In the genomic region with DNA sequence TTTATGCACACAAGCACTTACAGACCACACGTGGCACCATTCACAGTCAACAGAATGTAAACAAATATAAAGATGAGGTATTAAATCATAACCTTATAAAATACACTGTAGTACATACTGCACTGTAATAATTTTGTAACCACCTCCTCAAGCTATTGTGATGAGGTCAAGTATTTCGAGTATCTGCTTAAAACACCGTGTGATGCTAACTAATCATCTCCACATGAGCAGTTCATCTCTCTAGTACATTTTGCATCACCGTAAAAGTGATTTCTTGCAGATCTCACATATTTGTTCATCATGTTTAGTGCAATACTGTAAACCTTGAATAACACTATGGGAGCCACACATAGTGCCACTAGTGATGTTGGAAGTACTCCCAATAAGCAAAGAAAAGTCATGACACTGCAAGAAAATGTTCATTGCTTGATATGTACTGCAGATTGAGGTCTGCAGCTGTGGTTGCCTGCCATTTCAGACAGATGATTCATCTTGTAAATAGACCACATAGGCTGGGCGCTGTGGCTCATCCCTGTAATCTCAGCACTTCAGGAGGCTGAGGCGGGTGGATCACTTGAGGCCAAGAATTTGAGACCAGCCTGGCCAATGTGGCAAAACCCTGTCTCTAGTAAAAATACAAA, we compare ENCODE assay signal across 1 cellular context.
TF ChIP-seq lines count a peak whose summit lies in the region.

No MANE protein-coding gene starts in this region.

TF ChIP-seq in A549, 52 proteins besides CTCF, POLR2A, EP300 and RAD21 (continued from another document):
- TF ChIP-seq, protein P1, sequence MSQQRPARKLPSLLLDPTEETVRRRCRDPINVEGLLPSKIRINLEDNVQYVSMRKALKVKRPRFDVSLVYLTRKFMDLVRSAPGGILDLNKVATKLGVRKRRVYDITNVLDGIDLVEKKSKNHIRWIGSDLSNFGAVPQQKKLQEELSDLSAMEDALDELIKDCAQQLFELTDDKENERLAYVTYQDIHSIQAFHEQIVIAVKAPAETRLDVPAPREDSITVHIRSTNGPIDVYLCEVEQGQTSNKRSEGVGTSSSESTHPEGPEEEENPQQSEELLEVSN (IDR thresholded peaks at IDR 0.05; ENCODE audit: borderline replicate concordance, low read depth), result no peak; the same call in 1 of the 2 replicates
- TF ChIP-seq JUN (IDR thresholded peaks at IDR 0.05) (0 out of 5 replicates have a peak, but pooled peaks of 1 of the 2 experiments have one; percentile 28), SMC3 (IDR thresholded peaks at IDR 0.05) (no peak), JUNB (IDR thresholded peaks at IDR 0.05) (peak; percentile 47; the same call in 1 of the 2 replicates), GATA3 (IDR thresholded peaks at IDR 0.05; ENCODE audit: borderline replicate concordance) (0 out of 2 replicates have a peak, but pooled peaks have one; percentile 32), KDM1A (IDR thresholded peaks at IDR 0.05; ENCODE audit: low read depth) (no peak), RFX5 (IDR thresholded peaks at IDR 0.05) (no peak), KDM5A (IDR thresholded peaks at IDR 0.05) (no peak)
- TF ChIP-seq, protein P2, sequence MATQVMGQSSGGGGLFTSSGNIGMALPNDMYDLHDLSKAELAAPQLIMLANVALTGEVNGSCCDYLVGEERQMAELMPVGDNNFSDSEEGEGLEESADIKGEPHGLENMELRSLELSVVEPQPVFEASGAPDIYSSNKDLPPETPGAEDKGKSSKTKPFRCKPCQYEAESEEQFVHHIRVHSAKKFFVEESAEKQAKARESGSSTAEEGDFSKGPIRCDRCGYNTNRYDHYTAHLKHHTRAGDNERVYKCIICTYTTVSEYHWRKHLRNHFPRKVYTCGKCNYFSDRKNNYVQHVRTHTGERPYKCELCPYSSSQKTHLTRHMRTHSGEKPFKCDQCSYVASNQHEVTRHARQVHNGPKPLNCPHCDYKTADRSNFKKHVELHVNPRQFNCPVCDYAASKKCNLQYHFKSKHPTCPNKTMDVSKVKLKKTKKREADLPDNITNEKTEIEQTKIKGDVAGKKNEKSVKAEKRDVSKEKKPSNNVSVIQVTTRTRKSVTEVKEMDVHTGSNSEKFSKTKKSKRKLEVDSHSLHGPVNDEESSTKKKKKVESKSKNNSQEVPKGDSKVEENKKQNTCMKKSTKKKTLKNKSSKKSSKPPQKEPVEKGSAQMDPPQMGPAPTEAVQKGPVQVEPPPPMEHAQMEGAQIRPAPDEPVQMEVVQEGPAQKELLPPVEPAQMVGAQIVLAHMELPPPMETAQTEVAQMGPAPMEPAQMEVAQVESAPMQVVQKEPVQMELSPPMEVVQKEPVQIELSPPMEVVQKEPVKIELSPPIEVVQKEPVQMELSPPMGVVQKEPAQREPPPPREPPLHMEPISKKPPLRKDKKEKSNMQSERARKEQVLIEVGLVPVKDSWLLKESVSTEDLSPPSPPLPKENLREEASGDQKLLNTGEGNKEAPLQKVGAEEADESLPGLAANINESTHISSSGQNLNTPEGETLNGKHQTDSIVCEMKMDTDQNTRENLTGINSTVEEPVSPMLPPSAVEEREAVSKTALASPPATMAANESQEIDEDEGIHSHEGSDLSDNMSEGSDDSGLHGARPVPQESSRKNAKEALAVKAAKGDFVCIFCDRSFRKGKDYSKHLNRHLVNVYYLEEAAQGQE (IDR thresholded peaks at IDR 0.05), result no peak
- TF ChIP-seq, protein P3, sequence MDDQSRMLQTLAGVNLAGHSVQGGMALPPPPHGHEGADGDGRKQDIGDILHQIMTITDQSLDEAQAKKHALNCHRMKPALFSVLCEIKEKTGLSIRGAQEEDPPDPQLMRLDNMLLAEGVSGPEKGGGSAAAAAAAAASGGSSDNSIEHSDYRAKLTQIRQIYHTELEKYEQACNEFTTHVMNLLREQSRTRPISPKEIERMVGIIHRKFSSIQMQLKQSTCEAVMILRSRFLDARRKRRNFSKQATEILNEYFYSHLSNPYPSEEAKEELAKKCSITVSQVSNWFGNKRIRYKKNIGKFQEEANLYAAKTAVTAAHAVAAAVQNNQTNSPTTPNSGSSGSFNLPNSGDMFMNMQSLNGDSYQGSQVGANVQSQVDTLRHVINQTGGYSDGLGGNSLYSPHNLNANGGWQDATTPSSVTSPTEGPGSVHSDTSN (IDR thresholded peaks at IDR 0.05), result no peak
